ENCODE assay signal across 9 cellular contexts in the genomic region with DNA sequence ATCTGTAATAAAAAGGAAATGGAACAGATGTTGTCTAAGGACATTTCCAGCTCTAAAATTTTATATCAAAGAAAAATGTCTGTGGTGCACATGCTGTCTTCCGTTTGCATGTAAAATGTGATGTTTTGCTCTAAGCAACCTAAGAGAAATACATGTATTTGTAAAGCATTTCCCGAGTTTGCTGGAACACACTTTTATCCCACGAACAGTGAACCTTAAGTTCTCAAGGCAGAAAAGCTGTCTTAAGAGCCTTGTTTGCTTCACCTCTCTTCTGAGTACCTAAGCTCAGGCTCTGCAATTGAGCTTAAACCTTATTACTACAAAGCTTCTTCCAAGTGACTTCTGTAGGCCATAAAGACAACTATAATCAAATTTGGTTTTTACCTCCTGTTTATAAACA. TPM values are rescaled to one million over a fixed set of nuclear protein-coding genes. Genes with fewer than 3 reads are reported as not detected.
DNase-seq lines count a peak whose midpoint lies in the region; ATAC-seq and TF ChIP-seq lines count a peak whose summit lies in the region.
"Had no signal": no experiment of that assay in that cellular context is flagged by ENCODE, and none has a peak within 500 bp of the region (broad histone marks: within the 10 kb centered on the region; RNA-seq: fewer than 3 reads in every experiment).

No MANE protein-coding gene starts in this region.

- peak overlapping the region; percentile 97 for H3K27ac ChIP-seq in CD4-positive, alpha-beta memory T cell (ENCODE audit: low read depth, low read length)
- H3K27ac ChIP-seq in OCI-LY1 (ENCODE audit: low read depth, low read length, poor library complexity, severe bottlenecking): peak overlapping the region; percentile 78
- H3K27ac ChIP-seq in cingulate gyrus (ENCODE audit: low read depth, low read length): peak overlapping the region; percentile 7

- POLR2A ChIA-PET in CD4-positive, alpha-beta memory T cell (lab: Charles Lee; ENCODE audit: partially characterized antibody): interaction anchor here (0.6 to 2.1 kb wide), 12 partner anchors 9 to 104 kb away, joined by 3 to 22 read pairs (median 4); a partner anchor contains a TSS

- H3K9me2 ChIP-seq in OCI-LY1 (ENCODE audit: low read depth, low read length): no peaks in the 10 kb centered on the region

- intact Hi-C loops in CD4-positive, alpha-beta memory T cell (cut with micrococcal nuclease): loop anchor here (1.0 to 5.0 kb wide), 4 partner anchors 24 to 875 kb away; a partner anchor contains a TSS

- peaks cover 40% of the 10 kb centered on the region for H3K79me2 ChIP-seq in OCI-LY1 (ENCODE audit: insufficient read depth, low read length)

- CTCF ChIA-PET in CD4-positive, alpha-beta memory T cell (lab: Charles Lee; ENCODE audit: partially characterized antibody): interaction anchor here (1.3 to 4.9 kb wide), 3 partner anchors 18 to 73 kb away, joined by 3 to 25 read pairs (median 6); no protein-coding TSS in a partner anchor

- H3K9me3 ChIP-seq in CD4-positive, alpha-beta memory T cell (ENCODE audit: control insufficient read depth in 1 of 2, low read length in 2 of 2): no peaks in the 10 kb centered on the region
- H3K9me3 ChIP-seq in OCI-LY1 (ENCODE audit: low read length): no peaks in the 10 kb centered on the region
- H3K9me3 ChIP-seq in neuron (ENCODE audit: low read length): no peaks in the 10 kb centered on the region
- H3K9me3 ChIP-seq: ovary had no signal

- H3K4me2 ChIP-seq in OCI-LY1 (ENCODE audit: low read length): peak overlapping the region; percentile 65

- no peaks in the 10 kb centered on the region for H3K27me3 ChIP-seq in CD4-positive, alpha-beta memory T cell (ENCODE audit: insufficient read depth, low read length)
- H3K27me3 ChIP-seq in OCI-LY1 (ENCODE audit: insufficient read depth, low read length): no peaks in the 10 kb centered on the region
- no peaks in the 10 kb centered on the region for H3K27me3 ChIP-seq in neuron (ENCODE audit: insufficient read depth, low read length)
- H3K27me3 ChIP-seq: ovary had no signal

- H4K20me1 ChIP-seq in OCI-LY1 (ENCODE audit: insufficient read depth, low read length): no peaks in the 10 kb centered on the region

- peak overlapping the region; percentile 90 to 99 (median 95) for H3K4me3 Mint-ChIP-seq in CD4-positive, alpha-beta memory T cell

- ATAC-seq in HG02938 (IDR thresholded peaks at IDR 0.05; ENCODE audit: unreplicated experiment) (no peak), HG02870 (IDR thresholded peaks at IDR 0.05; ENCODE audit: unreplicated experiment) (no peak)

- no peaks in the 10 kb centered on the region for H3K36me3 ChIP-seq in CD4-positive, alpha-beta memory T cell (ENCODE audit: insufficient read depth, low read length)
- H3K36me3 ChIP-seq in OCI-LY1 (ENCODE audit: insufficient read depth, low read length): no peaks in the 10 kb centered on the region
- no peaks in the 10 kb centered on the region for H3K36me3 ChIP-seq in neuron (ENCODE audit: insufficient read depth, low read length)
- H3K36me3 ChIP-seq: ovary had no signal

- H3K4me1 Mint-ChIP-seq in CD4-positive, alpha-beta memory T cell: peaks cover 27 to 48% (median 34%) of the 10 kb centered on the region in 4 donors

- H3K9ac ChIP-seq in OCI-LY1 (ENCODE audit: low read length): peak overlapping the region; percentile 54; the same call in 1 of the 2 replicates

- H3K4me3 ChIP-seq in CD4-positive, alpha-beta memory T cell (ENCODE audit: low read length in 2 of 2): peak overlapping the region; percentile 48 to 90
- H3K4me3 ChIP-seq in OCI-LY1 (ENCODE audit: low read depth, low read length, poor library complexity, severe bottlenecking) (peak overlapping the region; percentile 61), neuron (ENCODE audit: low read length) (no peak overlapping the region)
- H3K4me3 ChIP-seq: ovary had no signal

- H3K27me3 Mint-ChIP-seq in CD4-positive, alpha-beta memory T cell: no peaks in the 10 kb centered on the region

- peaks cover 0 to 3% (median 0%) of the 10 kb centered on the region in 8 donors for H3K9me3 Mint-ChIP-seq in CD4-positive, alpha-beta memory T cell

- H2AFZ ChIP-seq in OCI-LY1 (ENCODE audit: low read length) (no peak overlapping the region), neuron (ENCODE audit: low read depth, low read length) (peak overlapping the region; percentile 32)

- H3F3A ChIP-seq in OCI-LY1 (ENCODE audit: insufficient read depth, low read length): no peaks in the 10 kb centered on the region

- H3K36me3 Mint-ChIP-seq in CD4-positive, alpha-beta memory T cell: peaks cover 3 to 12% of the 10 kb centered on the region in 2 donors

- peak overlapping the region; percentile 97 to 99 (median 99) for H3K27ac Mint-ChIP-seq in CD4-positive, alpha-beta memory T cell

- peak in 1 of 5 donors; percentile 5 for DNase-seq in CD4-positive, alpha-beta memory T cell
- DNase-seq in NCI-H774 (lab: John Stamatoyannopoulos, UW) (no peak), ureter (ENCODE audit: low spot score) (no peak)
- DNase-seq: ovary had no signal

- H3K4me1 ChIP-seq in CD4-positive, alpha-beta memory T cell (ENCODE audit: insufficient read depth, low read length): peaks cover 34% of the 10 kb centered on the region
- H3K4me1 ChIP-seq in OCI-LY1 (ENCODE audit: insufficient read depth, low read length, severe bottlenecking): peaks cover 50% of the 10 kb centered on the region
- peaks cover 6% of the 10 kb centered on the region for H3K4me1 ChIP-seq in neuron (ENCODE audit: insufficient read depth, low read length)

- TF ChIP-seq CTCF in OCI-LY1 (IDR thresholded peaks at IDR 0.05; ENCODE audit: low read length): no peak

RNA-seq across cellular contexts. Expression of a gene that starts 24.0 kb away (rescaled TPM):
- total RNA-seq in CD4-positive, alpha-beta memory T cell: 10 to 100 TPM; 90.2 to 91.2 TPM
- polyA plus RNA-seq in CD4-positive, alpha-beta memory T cell: 10 to 100 TPM; 76.3 to 86.5 TPM
- 81.2 TPM for total RNA-seq in ureter

Comparison
In these comparisons a context has a peak if more than half of its experiments do, and no peak if none do; other contexts are left out.
1. H3K27ac ChIP-seq: peak in every context shown above with its lines; median percentile 97 in CD4-positive, alpha-beta memory T cell; 78 in OCI-LY1; 7 in cingulate gyrus.